22 cellular contexts compared by ENCODE assay signal in genomic region chr5:107873877-107874276, GRCh38.
DNase-seq lines count a peak whose midpoint lies in the region; ATAC-seq, FAIRE-seq and TF ChIP-seq lines count a peak whose summit lies in the region.
"Had no signal": no experiment of that assay in that cellular context is flagged by ENCODE, and none has a peak within 500 bp of the region (broad histone marks: within the 10 kb centered on the region; RNA-seq: fewer than 3 reads in every experiment).

No MANE protein-coding gene starts in this region.

- H3F3A ChIP-seq in smooth muscle cell (ENCODE audit: low read depth), result no peaks in the 10 kb centered on the region

- H4K20me1 ChIP-seq in HepG2 (ENCODE audit: insufficient read depth, low read length) (no peaks in the 10 kb centered on the region), smooth muscle cell (ENCODE audit: low read depth) (no peaks in the 10 kb centered on the region)

- DNase-seq in HepG2 (ENCODE audit: low spot score) (no peak), NCI-H69 (lab: John Stamatoyannopoulos, UW) (peak; percentile 93), mucosa of gallbladder (ENCODE audit: low spot score) (no peak), DMS53 treated with DMSO at 0.1 percent for 48 hours (lab: John Stamatoyannopoulos, UW; ENCODE audit: unreplicated experiment) (no peak), smooth muscle cell (lab: John Stamatoyannopoulos, UW; ENCODE audit: unreplicated experiment) (no peak), CD14-positive monocyte (ENCODE audit: low spot score) (no peak)
- DNase-seq: Calu3; CD4-positive, alpha-beta memory T cell; EL; Karpas-422; MG63; NCI-H1048; NCI-H2107; NCI-H226; NCI-H526 treated with DMSO at 0.1 percent for 48 hours; T-helper 1 cell had no signal

- H3K27ac ChIP-seq in liver (ENCODE audit: low read depth in 1 of 2, low read length in 2 of 2) (no peak overlapping the region), HepG2 (ENCODE audit: extremely low read length, insufficient read depth, low read length) (no peak overlapping the region), smooth muscle cell (ENCODE audit: low read depth) (no peak overlapping the region)
- H3K27ac ChIP-seq: A549 had no signal

- no TSS peak for BruUV-seq in HepG2 (replicated peaks; lab: Mats Ljungman, UMichigan)

- CTCF ChIA-PET in HepG2 (lab: Yijun Ruan, JAX; ENCODE audit: low intra/inter-chr PET ratio, low total read pairs), result no interaction called here

- H3K9ac ChIP-seq in liver (ENCODE audit: low read depth in 1 of 2, low read length in 2 of 2) (no peak overlapping the region), HepG2 (ENCODE audit: insufficient read depth, low read depth, low read length) (no peak overlapping the region), smooth muscle cell (ENCODE audit: low read depth) (no peak overlapping the region)

- no peaks in the 10 kb centered on the region for H3K36me3 Mint-ChIP-seq in brain
- H3K36me3 Mint-ChIP-seq in CD14-positive monocyte, result peaks cover 0 to 6% of the 10 kb centered on the region in 2 donors

- H3K4me1 Mint-ChIP-seq in brain, result peaks cover 73% of the 10 kb centered on the region
- no peaks in the 10 kb centered on the region for H3K4me1 Mint-ChIP-seq in CD14-positive monocyte

- H3K27me3 Mint-ChIP-seq in brain (no peaks in the 10 kb centered on the region), CD14-positive monocyte (ENCODE audit: low read depth in 3 of 3) (peaks cover 0 to 2% (median 1%) of the 10 kb centered on the region in 3 donors)
- H3K27me3 Mint-ChIP-seq: CD4-positive, alpha-beta memory T cell had no signal

- H3K4me2 ChIP-seq in HepG2 (ENCODE audit: low read depth, low read length), result no peak overlapping the region
- H3K4me2 ChIP-seq in smooth muscle cell, result no peak overlapping the region
- H3K4me2 ChIP-seq: A549 had no signal

- 32% methylated on average over 2 of the region's 2 CpGs for WGBS in liver
- WGBS in HepG2 (ENCODE audit: low lambda C conversion rate), result 55% methylated on average over 2 of the region's 2 CpGs
- WGBS in smooth muscle cell (ENCODE audit: low lambda C conversion rate), result 79% methylated on average over 2 of the region's 2 CpGs

- H3K4me1 ChIP-seq in liver (ENCODE audit: control insufficient read depth in 4 of 4, insufficient read depth in 4 of 4, low read length in 3 of 4), result peaks cover 0 to 8% (median 4%) of the 10 kb centered on the region in 4 donors
- H3K4me1 ChIP-seq in HepG2 (ENCODE audit: insufficient read depth, low read length), result no peaks in the 10 kb centered on the region
- peaks cover 36% of the 10 kb centered on the region for H3K4me1 ChIP-seq in smooth muscle cell (ENCODE audit: low read depth)

- no peak for TF ChIP-seq POLR2A in HepG2 (IDR thresholded peaks at IDR 0.05; ENCODE audit: insufficient read depth in 1 of 2, low read depth in 2 of 2, low read length in 2 of 2)

- H3K9me3 Mint-ChIP-seq in brain (no peaks in the 10 kb centered on the region), CD14-positive monocyte (no peaks in the 10 kb centered on the region)
- H3K9me3 Mint-ChIP-seq: CD4-positive, alpha-beta memory T cell had no signal

- TF ChIP-seq CTCF in liver (IDR thresholded peaks at IDR 0.05; ENCODE audit: low read depth, low read length, missing input control), result no peak
- no peak for TF ChIP-seq CTCF in HepG2 (CRISPR knock-in tag; IDR thresholded peaks at IDR 0.05)
- no peak for TF ChIP-seq CTCF in brain (conservative IDR thresholded peaks at IDR 0.05)
- no peak for TF ChIP-seq CTCF in smooth muscle cell (IDR thresholded peaks at IDR 0.05; ENCODE audit: borderline replicate concordance, insufficient read depth, poor library complexity, severe bottlenecking)
- TF ChIP-seq CTCF in CD14-positive monocyte (IDR thresholded peaks at IDR 0.05), result no peak

- H3K36me3 ChIP-seq in liver (ENCODE audit: control insufficient read depth in 4 of 4, insufficient read depth in 3 of 4, low read depth in 1 of 4, low read length in 3 of 4) (no peaks in the 10 kb centered on the region), HepG2 (replicated peaks in 1 of 2; ENCODE audit: control insufficient read depth in 1 of 2, insufficient read depth in 2 of 2, low read length in 2 of 2) (no peaks in the 10 kb centered on the region), smooth muscle cell (ENCODE audit: low read depth) (no peaks in the 10 kb centered on the region)
- H3K36me3 ChIP-seq: MG63 had no signal

- peak overlapping the region in 3 of 5 experiments; percentile 12 to 68 (median 19) for H3K27ac Mint-ChIP-seq in brain
- H3K27ac Mint-ChIP-seq in CD14-positive monocyte, result no peak overlapping the region
- H3K27ac Mint-ChIP-seq: CD4-positive, alpha-beta memory T cell had no signal

- ATAC-seq in HepG2, result no peak
- ATAC-seq: A549 had no signal

- intact Hi-C loops in HepG2 (cut with micrococcal nuclease; ENCODE audit: unreplicated experiment) (no loop called here), CD14-positive monocyte (cut with micrococcal nuclease) (no loop called here)

- peak; percentile 46 to 55 for TF ChIP-seq RAD21 in liver (IDR thresholded peaks at IDR 0.05)
- TF ChIP-seq RAD21 in HepG2 (CRISPR knock-in tag; IDR thresholded peaks at IDR 0.05), result no peak

- in situ Hi-C loops in HepG2 (cut with HindIII; ENCODE audit: extremely low pct_ligation_motif_present, low pct_unique_long_range_greater_than_20kb), result no loop called here

- FAIRE-seq in HepG2 (lab: Jason Lieb, UNC), result no peak
- FAIRE-seq: A549, GM12892, GM18507, H1 had no signal

- H3K4me3 ChIP-seq in liver (ENCODE audit: low read depth in 1 of 3, low read length in 3 of 3), result no peak overlapping the region
- no peak overlapping the region for H3K4me3 ChIP-seq in HepG2 (replicated peaks in 1 of 3; ENCODE audit: insufficient read depth in 1 of 3, low read depth in 2 of 3, low read length in 3 of 3)
- no peak overlapping the region for H3K4me3 ChIP-seq in smooth muscle cell
- H3K4me3 ChIP-seq: A549, MG63 had no signal

- H3K9me3 ChIP-seq in liver (ENCODE audit: control insufficient read depth in 4 of 4, low read length in 3 of 4), result no peaks in the 10 kb centered on the region
- H3K9me3 ChIP-seq in HepG2 (ENCODE audit: low read length), result no peaks in the 10 kb centered on the region
- H3K9me3 ChIP-seq in smooth muscle cell (replicated peaks; ENCODE audit: low read depth), result no peaks in the 10 kb centered on the region
- H3K9me3 ChIP-seq: A549, MG63 had no signal

- H3K79me2 ChIP-seq in HepG2 (ENCODE audit: insufficient read depth, low read length) (no peaks in the 10 kb centered on the region), smooth muscle cell (ENCODE audit: low read depth) (no peaks in the 10 kb centered on the region)

- POLR2A ChIA-PET in HepG2 (lab: Yijun Ruan, JAX), result no interaction called here

- TF ChIP-seq EP300 in HepG2 (IDR thresholded peaks at IDR 0.05; ENCODE audit: low read depth in 2 of 2, low read length in 2 of 2) (no peak), HepG2 (CRISPR knock-in tag; IDR thresholded peaks at IDR 0.05; ENCODE audit: borderline replicate concordance) (no peak)

- no peak overlapping the region for H2AFZ ChIP-seq in HepG2 (ENCODE audit: low read length)
- no peak overlapping the region for H2AFZ ChIP-seq in smooth muscle cell (ENCODE audit: low read depth)

- H3K27me3 ChIP-seq in liver (ENCODE audit: control insufficient read depth in 4 of 4, insufficient read depth in 4 of 4, low read length in 3 of 4) (no peaks in the 10 kb centered on the region), HepG2 (ENCODE audit: control insufficient read depth in 1 of 2, insufficient read depth in 2 of 2, low read length in 2 of 2) (no peaks in the 10 kb centered on the region), smooth muscle cell (ENCODE audit: low read depth) (no peaks in the 10 kb centered on the region)
- H3K27me3 ChIP-seq: MG63 had no signal

- H3K4me3 Mint-ChIP-seq in brain (no peak overlapping the region), CD14-positive monocyte (no peak overlapping the region)
- H3K4me3 Mint-ChIP-seq: CD4-positive, alpha-beta memory T cell had no signal

TF ChIP-seq in liver, 16 proteins besides CTCF, POLR2A, EP300 and RAD21:
- TF ChIP-seq HNF4A (conservative IDR thresholded peaks at IDR 0.05) (peak; percentile 17 to 39), YY1 (IDR thresholded peaks at IDR 0.05) (peak; percentile 20), EGR1 (IDR thresholded peaks at IDR 0.05; ENCODE audit: low read depth in 2 of 2) (no peak), FOXA2 (IDR thresholded peaks at IDR 0.05) (peak; percentile 55)

TF ChIP-seq in HepG2, 621 proteins besides CTCF, POLR2A, EP300 and RAD21:
- TF ChIP-seq THAP11 (CRISPR knock-in tag; IDR thresholded peaks at IDR 0.05), result no peak
- TF ChIP-seq ZNF432 (CRISPR knock-in tag; IDR thresholded peaks at IDR 0.05; ENCODE audit: borderline replicate concordance), result no peak
- no peak for TF ChIP-seq NKX3-1 (CRISPR knock-in tag; IDR thresholded peaks at IDR 0.05)
TF ChIP-seq in HepG2: peak in this region for 0.

Comparison
In these comparisons a context has a peak if more than half of its experiments do, and no peak if none do; other contexts are left out.
1. H3K27ac Mint-ChIP-seq: peak in brain (3 of 5); none in CD14-positive monocyte (0 of 7).